Comparison of ENCODE assay signal across 12 cellular contexts in the genomic region with DNA sequence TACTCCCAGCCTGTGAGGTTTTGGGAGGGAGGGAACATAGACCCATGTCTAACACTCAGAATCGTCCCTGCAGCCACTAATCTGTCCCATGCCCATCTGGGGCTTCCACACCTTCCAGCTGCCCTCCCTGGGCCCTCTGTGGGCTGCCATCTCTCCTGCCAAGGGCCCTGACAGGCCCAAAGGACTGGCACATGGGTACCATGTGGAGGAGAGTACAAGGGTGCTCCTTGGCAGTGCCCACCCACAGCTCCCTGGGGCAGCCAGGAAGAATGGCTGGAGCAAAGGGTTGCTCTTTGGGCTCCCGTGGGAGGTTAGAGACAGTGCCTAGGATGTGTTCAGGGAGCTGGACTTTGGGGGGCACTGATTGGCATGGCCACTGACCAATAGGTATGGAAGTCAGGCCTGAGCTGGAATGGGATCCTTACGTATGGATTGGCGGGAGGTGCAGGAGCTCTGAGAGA. TPM values are rescaled to one million over a fixed set of nuclear protein-coding genes. Genes with fewer than 3 reads are reported as not detected.
DNase-seq lines count a peak whose midpoint lies in the region; ATAC-seq and TF ChIP-seq lines count a peak whose summit lies in the region.
"Had no signal": no experiment of that assay in that cellular context is flagged by ENCODE, and none has a peak within 500 bp of the region (broad histone marks: within the 10 kb centered on the region; RNA-seq: fewer than 3 reads in every experiment).

No MANE protein-coding gene starts in this region.

- intact Hi-C loops in activated CD4-positive, alpha-beta memory T cell treated with anti-CD3 and anti-CD28 coated beads for 36 hours (cut with micrococcal nuclease): no loop called here
- intact Hi-C loops in left lung (cut with DNase I): loop anchor here in 1 of 2 donors (5.0 to 10.0 kb wide), 2 partner anchors 103 to 290 kb away; a partner anchor contains a TSS

- no peak overlapping the region for H3K4me3 Mint-ChIP-seq in activated CD4-positive, alpha-beta memory T cell treated with anti-CD3 and anti-CD28 coated beads, Interleukin-2, amount 10 ng/mL, durations not matched to agents 7 days and 5 days
- H3K4me3 Mint-ChIP-seq in activated CD4-positive, alpha-beta memory T cell treated with anti-CD3 and anti-CD28 coated beads for 36 hours: no peak overlapping the region
- H3K4me3 Mint-ChIP-seq: brain had no signal

- H3K4me1 Mint-ChIP-seq in activated CD4-positive, alpha-beta memory T cell treated with anti-CD3 and anti-CD28 coated beads, Interleukin-2, amount 10 ng/mL, durations not matched to agents 7 days and 5 days: peaks cover 18% of the 10 kb centered on the region
- H3K4me1 Mint-ChIP-seq in activated CD4-positive, alpha-beta memory T cell treated with anti-CD3 and anti-CD28 coated beads for 36 hours (ENCODE audit: low read depth): peaks cover 36% of the 10 kb centered on the region

- TF ChIP-seq EP300 in suprapubic skin (IDR thresholded peaks at IDR 0.05): no peak

- no peaks in the 10 kb centered on the region for H3K27me3 Mint-ChIP-seq in activated CD4-positive, alpha-beta memory T cell treated with anti-CD3 and anti-CD28 coated beads, Interleukin-2, amount 10 ng/mL, durations not matched to agents 7 days and 5 days
- no peaks in the 10 kb centered on the region for H3K27me3 Mint-ChIP-seq in activated CD4-positive, alpha-beta memory T cell treated with anti-CD3 and anti-CD28 coated beads for 36 hours

- H3K27me3 ChIP-seq in left lung (no peaks in the 10 kb centered on the region), suprapubic skin (no peaks in the 10 kb centered on the region)

- TF ChIP-seq CTCF in left lung (IDR thresholded peaks at IDR 0.05) (no peak), suprapubic skin (IDR thresholded peaks at IDR 0.05) (no peak)

- peaks cover 31% of the 10 kb centered on the region for H3K36me3 Mint-ChIP-seq in activated CD4-positive, alpha-beta memory T cell treated with anti-CD3 and anti-CD28 coated beads, Interleukin-2, amount 10 ng/mL, durations not matched to agents 7 days and 5 days (ENCODE audit: low read depth)
- H3K36me3 Mint-ChIP-seq in activated CD4-positive, alpha-beta memory T cell treated with anti-CD3 and anti-CD28 coated beads for 36 hours: peaks cover 25% of the 10 kb centered on the region
- H3K36me3 Mint-ChIP-seq: brain had no signal

- H3K36me3 ChIP-seq in left lung (peaks cover 0 to 33% of the 10 kb centered on the region in 2 donors), suprapubic skin (peaks cover 14% of the 10 kb centered on the region)
- H3K36me3 ChIP-seq: thoracic aorta had no signal

- H3K9me3 Mint-ChIP-seq in activated CD4-positive, alpha-beta memory T cell treated with anti-CD3 and anti-CD28 coated beads, Interleukin-2, amount 10 ng/mL, durations not matched to agents 7 days and 5 days: no peaks in the 10 kb centered on the region
- peaks cover 3% of the 10 kb centered on the region for H3K9me3 Mint-ChIP-seq in activated CD4-positive, alpha-beta memory T cell treated with anti-CD3 and anti-CD28 coated beads for 36 hours

- CTCF ChIA-PET in activated CD4-positive, alpha-beta memory T cell treated with anti-CD3 and anti-CD28 coated beads, Interleukin-2, amount 10 ng/mL, durations not matched to agents 7 days and 5 days (lab: Charles Lee): interaction anchor here (0.7 to 14.5 kb wide), 10 partner anchors 10 to 482 kb away, joined by 3 to 425 read pairs (median 6); no protein-coding TSS in a partner anchor
- CTCF ChIA-PET in activated CD4-positive, alpha-beta memory T cell treated with anti-CD3 and anti-CD28 coated beads for 36 hours (lab: Charles Lee): interaction anchor here (0.8 to 16.5 kb wide), 11 partner anchors 10 to 289 kb away, joined by 3 to 576 read pairs (median 4); a partner anchor contains a TSS

- ATAC-seq in left lung: no peak
- no peak for ATAC-seq in GM21717 (IDR thresholded peaks at IDR 0.05; ENCODE audit: unreplicated experiment)
- ATAC-seq in GM19455 (IDR thresholded peaks at IDR 0.05; ENCODE audit: unreplicated experiment): no peak

- POLR2A ChIA-PET in activated CD4-positive, alpha-beta memory T cell treated with anti-CD3 and anti-CD28 coated beads, Interleukin-2, amount 10 ng/mL, durations not matched to agents 7 days and 5 days (lab: Charles Lee): interaction anchor here (0.7 kb wide), 1 partner anchor 11 kb away, joined by 3 read pairs; no protein-coding TSS in a partner anchor
- POLR2A ChIA-PET in activated CD4-positive, alpha-beta memory T cell treated with anti-CD3 and anti-CD28 coated beads for 36 hours (lab: Charles Lee): interaction anchor here (0.6 to 1.6 kb wide), 3 partner anchors 54 to 104 kb away, joined by 3 to 5 read pairs (median 3); no protein-coding TSS in a partner anchor

- H3K4me3 ChIP-seq in left lung (no peak overlapping the region), suprapubic skin (no peak overlapping the region)
- H3K4me3 ChIP-seq: thoracic aorta had no signal

- TF ChIP-seq POLR2A in suprapubic skin (IDR thresholded peaks at IDR 0.05): no peak

- H3K9me3 ChIP-seq in left lung (no peaks in the 10 kb centered on the region), suprapubic skin (no peaks in the 10 kb centered on the region)
- H3K9me3 ChIP-seq: thoracic aorta had no signal

- 75% methylated on average over 4 of the region's 4 CpGs for WGBS in suprapubic skin

- H3K27ac ChIP-seq in left lung: peak overlapping the region in 1 of 2 donors; percentile 28
- H3K27ac ChIP-seq in suprapubic skin: no peak overlapping the region
- H3K27ac ChIP-seq: thoracic aorta had no signal

- H3K4me1 ChIP-seq in left lung (peaks cover 0 to 48% of the 10 kb centered on the region in 2 donors), suprapubic skin (peaks cover 23% of the 10 kb centered on the region)

- peak; percentile 16 for DNase-seq in activated CD4-positive, alpha-beta memory T cell treated with anti-CD3 and anti-CD28 coated beads, Interleukin-2, amount 10 ng/mL, durations not matched to agents 7 days and 5 days
- no peak for DNase-seq in activated CD4-positive, alpha-beta memory T cell treated with anti-CD3 and anti-CD28 coated beads for 36 hours
- DNase-seq in activated T-cell treated with anti-CD3 and anti-CD28 coated beads, Interleukin-2, amount 50 U/mL, for 48 hours: peak; percentile 17 to 18
- DNase-seq in left lung (peak; percentile 27 to 49), suprapubic skin (ENCODE audit: low spot score in 2 of 2) (peak; percentile 40 to 62), NOMO-1 treated with dmso at 0.1 percent for 144 hours (lab: John Stamatoyannopoulos, UW; ENCODE audit: unreplicated experiment) (no peak)
- DNase-seq: DMS 273 treated with DMSO at 0.1 percent for 48 hours, mesendoderm had no signal

- H3K27ac Mint-ChIP-seq in activated CD4-positive, alpha-beta memory T cell treated with anti-CD3 and anti-CD28 coated beads, Interleukin-2, amount 10 ng/mL, durations not matched to agents 7 days and 5 days: no peak overlapping the region
- no peak overlapping the region for H3K27ac Mint-ChIP-seq in activated CD4-positive, alpha-beta memory T cell treated with anti-CD3 and anti-CD28 coated beads for 36 hours

RNA-seq across cellular contexts. Expression of a gene that starts 56.8 kb away (rescaled TPM):
- total RNA-seq in activated CD4-positive, alpha-beta memory T cell treated with anti-CD3 and anti-CD28 coated beads, Interleukin-2, amount 10 ng/mL, durations not matched to agents 7 days and 5 days: 100 to 1,000 TPM; 193 to 208 TPM
- total RNA-seq in activated CD4-positive, alpha-beta memory T cell treated with anti-CD3 and anti-CD28 coated beads for 36 hours: 100 to 1,000 TPM; 243 to 277 TPM
- total RNA-seq in left lung (100 to 1,000 TPM in 1 of 2 donors, 10 to 100 TPM in 1; 88.4 to 244 TPM), suprapubic skin (100 to 1,000 TPM in 3 of 4 donors, 10 to 100 TPM in 1; 77.6 to 155 (median 118) TPM)

Comparison
In these comparisons a context has a peak if more than half of its experiments do, and no peak if none do; other contexts are left out.
1. DNase-seq: peak in activated CD4-positive, alpha-beta memory T cell treated with anti-CD3 and anti-CD28 coated beads, Interleukin-2, amount 10 ng/mL, durations not matched to agents 7 days and 5 days (single experiment), activated T-cell treated with anti-CD3 and anti-CD28 coated beads, Interleukin-2, amount 50 U/mL, for 48 hours (2 of 2), left lung (2 of 2) and suprapubic skin (2 of 2); none in activated CD4-positive, alpha-beta memory T cell treated with anti-CD3 and anti-CD28 coated beads for 36 hours (single experiment) and NOMO-1 treated with dmso at 0.1 percent for 144 hours (single experiment).